Comparison of ENCODE assay signal across 20 cellular contexts in the genomic region with DNA sequence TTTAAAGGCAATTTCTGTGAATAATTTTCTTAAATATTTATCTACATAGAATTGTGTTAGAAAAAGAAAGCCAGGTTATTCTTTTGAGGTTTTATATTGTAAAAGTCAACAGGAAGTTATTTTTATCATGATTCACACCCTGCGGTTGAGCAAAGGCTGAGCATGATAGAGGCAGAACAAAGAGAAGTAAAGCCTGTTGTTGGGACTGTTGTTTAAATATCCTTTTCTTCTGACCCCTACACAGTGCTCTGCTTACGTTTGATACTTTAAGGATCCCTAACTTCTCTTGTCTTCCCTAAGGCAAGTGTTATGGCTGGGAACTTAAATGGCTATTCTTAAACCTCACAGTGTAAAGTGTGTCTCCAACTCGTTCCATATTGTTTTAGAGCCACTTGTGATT.
DNase-seq lines count a peak whose midpoint lies in the region; ATAC-seq and TF ChIP-seq lines count a peak whose summit lies in the region.
"Had no signal": no experiment of that assay in that cellular context is flagged by ENCODE, and none has a peak within 500 bp of the region (broad histone marks: within the 10 kb centered on the region; RNA-seq: fewer than 3 reads in every experiment).

No MANE protein-coding gene starts in this region.

- H3K4me1 ChIP-seq in endodermal cell (ENCODE audit: control insufficient read depth, insufficient read depth, low read length): no peaks in the 10 kb centered on the region
- H3K4me1 ChIP-seq in adrenal gland (replicated peaks in 1 of 2): peaks cover 10 to 12% of the 10 kb centered on the region in 2 donors

- POLR2A ChIA-PET in T-cell (lab: Charles Lee): no interaction called here

- H3K27me3 Mint-ChIP-seq in T-cell: no peaks in the 10 kb centered on the region
- no peaks in the 10 kb centered on the region for H3K27me3 Mint-ChIP-seq in endodermal cell (ENCODE audit: insufficient read depth)
- H3K27me3 Mint-ChIP-seq: activated CD8-positive, alpha-beta memory T cell treated with anti-CD3 and anti-CD28 coated beads, Interleukin-2, amount 10 ng/mL, durations not matched to agents 7 days and 5 days; CD4-positive, alpha-beta memory T cell; dendritic cell treated with granulocyte-macrophage colony-stimulating factor and Interleukin-4, amounts not matched to agents 40 ng/mL and 50 ng/mL, for 4 days had no signal

- H3K36me3 Mint-ChIP-seq in T-cell (no peaks in the 10 kb centered on the region), endodermal cell (ENCODE audit: low read depth) (no peaks in the 10 kb centered on the region)
- H3K36me3 Mint-ChIP-seq: activated CD8-positive, alpha-beta memory T cell treated with anti-CD3 and anti-CD28 coated beads, Interleukin-2, amount 10 ng/mL, durations not matched to agents 7 days and 5 days; CD4-positive, alpha-beta memory T cell had no signal

- CTCF ChIA-PET in T-cell (lab: Charles Lee): no interaction called here

- H3K9me3 ChIP-seq in endodermal cell (ENCODE audit: control insufficient read depth, low read length) (no peaks in the 10 kb centered on the region), adrenal gland (replicated peaks in 1 of 3) (no peaks in the 10 kb centered on the region)
- H3K9me3 ChIP-seq: esophagus squamous epithelium, sigmoid colon had no signal

- H3K27me3 ChIP-seq in endodermal cell (ENCODE audit: control insufficient read depth, insufficient read depth, low read length, poor library complexity, severe bottlenecking): peaks cover 11% of the 10 kb centered on the region
- H3K27me3 ChIP-seq in adrenal gland: no peaks in the 10 kb centered on the region
- H3K27me3 ChIP-seq: esophagus squamous epithelium, hepatocyte, sigmoid colon had no signal

- no peak overlapping the region for H3K4me3 Mint-ChIP-seq in T-cell
- no peak overlapping the region for H3K4me3 Mint-ChIP-seq in endodermal cell
- H3K4me3 Mint-ChIP-seq: activated CD8-positive, alpha-beta memory T cell treated with anti-CD3 and anti-CD28 coated beads, Interleukin-2, amount 10 ng/mL, durations not matched to agents 7 days and 5 days; dendritic cell treated with granulocyte-macrophage colony-stimulating factor and Interleukin-4, amounts not matched to agents 40 ng/mL and 50 ng/mL, for 4 days had no signal

- 78 to 100% methylated on average over 2 to 3 of the region's 3 CpGs for WGBS in endodermal cell (ENCODE audit: insufficient coverage in 1 of 2, insufficient read length in 1 of 2), 2 experiments
- WGBS in adrenal gland, 4 donors: 67 to 80% (median 73%) methylated on average over 3 of the region's 3 CpGs

- TF ChIP-seq POLR2A in adrenal gland (IDR thresholded peaks at IDR 0.05): no peak

- ATAC-seq in T-cell (replicated peaks in 1 of 4): peak in 1 of 4 experiments; percentile 63
- ATAC-seq: activated CD8-positive, alpha-beta memory T cell treated with anti-CD3 and anti-CD28 coated beads, Interleukin-2, amount 10 ng/mL, durations not matched to agents 7 days and 5 days had no signal

- H3K9me3 Mint-ChIP-seq in T-cell (peaks cover 0 to 4% (median 3%) of the 10 kb centered on the region in 3 donors), endodermal cell (no peaks in the 10 kb centered on the region)
- H3K9me3 Mint-ChIP-seq: dendritic cell treated with granulocyte-macrophage colony-stimulating factor and Interleukin-4, amounts not matched to agents 40 ng/mL and 50 ng/mL, for 4 days had no signal

- H3K27ac Mint-ChIP-seq in T-cell (peak overlapping the region; percentile 55 to 80), endodermal cell (no peak overlapping the region)
- H3K27ac Mint-ChIP-seq: activated CD8-positive, alpha-beta memory T cell treated with anti-CD3 and anti-CD28 coated beads, Interleukin-2, amount 10 ng/mL, durations not matched to agents 7 days and 5 days; dendritic cell treated with granulocyte-macrophage colony-stimulating factor and Interleukin-4, amounts not matched to agents 40 ng/mL and 50 ng/mL, for 4 days had no signal

- H3K9ac ChIP-seq in endodermal cell (ENCODE audit: extremely low read depth, low read length, poor library complexity, severe bottlenecking): no peak overlapping the region

- no peak overlapping the region for H3K27ac ChIP-seq in endodermal cell (ENCODE audit: low read depth, low read length)
- no peak overlapping the region for H3K27ac ChIP-seq in adrenal gland
- H3K27ac ChIP-seq: esophagus squamous epithelium, hepatocyte, sigmoid colon had no signal

- TF ChIP-seq CTCF in choroid plexus epithelial cell (conservative IDR thresholded peaks at IDR 0.05; ENCODE audit: low read depth, low read length) (no peak), endodermal cell (conservative IDR thresholded peaks at IDR 0.05) (no peak), adrenal gland (IDR thresholded peaks at IDR 0.05) (no peak)

- peak; percentile 8 for DNase-seq in EL
- DNase-seq in T-cell: no peak
- DNase-seq in choroid plexus epithelial cell (ENCODE audit: low read depth): peak; percentile 42
- DNase-seq in lung microvascular endothelial cell (ENCODE audit: low read depth in 2 of 2): peak; percentile 8 to 14
- no peak for DNase-seq in NCI-H446 (lab: John Stamatoyannopoulos, UW)
- DNase-seq in endodermal cell: no peak
- no peak for DNase-seq in epidermal melanocyte (ENCODE audit: insufficient read length, low spot score)
- DNase-seq in adrenal gland: no peak
- DNase-seq: activated CD4-positive, CD25-positive, alpha-beta regulatory T cell treated with anti-CD3 and anti-CD28 coated beads, Interleukin-2, amount 50 U/mL, for 72 hours; activated CD8-positive, alpha-beta memory T cell treated with anti-CD3 and anti-CD28 coated beads, Interleukin-2, amount 10 ng/mL, durations not matched to agents 7 days and 5 days; activated gamma-delta T cell; esophagus squamous epithelium; NCI-H187; NCI-H510A treated with DMSO at 0.1 percent for 48 hours; SIG-M5; sigmoid colon; stimulated activated CD4-positive, alpha-beta T cell treated with anti-CD3 and anti-CD28 coated beads, Interleukin-1b, Interleukin-23, amount 100 ng/mL, for 48 hours had no signal

- H3K4me1 Mint-ChIP-seq in T-cell: peaks cover 0 to 17% (median 11%) of the 10 kb centered on the region in 3 donors
- H3K4me1 Mint-ChIP-seq in endodermal cell: no peaks in the 10 kb centered on the region

- intact Hi-C loops in adrenal gland (cut with DNase I): no loop called here

- H3K4me3 ChIP-seq in choroid plexus epithelial cell (ENCODE audit: low read depth, low read length): no peak overlapping the region
- no peak overlapping the region for H3K4me3 ChIP-seq in endodermal cell (ENCODE audit: low read length)
- H3K4me3 ChIP-seq in adrenal gland: no peak overlapping the region
- H3K4me3 ChIP-seq: esophagus squamous epithelium, hepatocyte, sigmoid colon had no signal

- H3K36me3 ChIP-seq in endodermal cell (ENCODE audit: control insufficient read depth, insufficient read depth, low read length) (no peaks in the 10 kb centered on the region), adrenal gland (replicated peaks in 1 of 2) (no peaks in the 10 kb centered on the region)
- H3K36me3 ChIP-seq: esophagus squamous epithelium, sigmoid colon had no signal

Comparison
In these comparisons a context has a peak if more than half of its experiments do, and no peak if none do; other contexts are left out.
1. DNase-seq: peak in EL (single experiment), choroid plexus epithelial cell (single experiment) and lung microvascular endothelial cell (2 of 2); none in T-cell (0 of 34), NCI-H446 (0 of 2), endodermal cell (single experiment), epidermal melanocyte (single experiment) and adrenal gland (0 of 7).